ENCODE assay signal across 8 cellular contexts in genomic region chr1:201191723-201192477, GRCh38. TPM values are rescaled to one million over a fixed set of nuclear protein-coding genes. Genes with fewer than 3 reads are reported as not detected.
DNase-seq lines count a peak whose midpoint lies in the region; ATAC-seq and TF ChIP-seq lines count a peak whose summit lies in the region.

No MANE protein-coding gene starts in this region.

- DNase-seq in AG09319 (ENCODE audit: extremely low read depth, low read depth) (peak; percentile 27), MG63 (peak; percentile 86), breast epithelium (ENCODE audit: low spot score in 2 of 2) (no peak), skeletal muscle cell (ENCODE audit: low read depth) (peak; percentile 82), NCI-H2196 (lab: John Stamatoyannopoulos, UW; ENCODE audit: unreplicated experiment) (no peak), cerebellar cortex (ENCODE audit: low spot score) (no peak), GM13977 (ENCODE audit: low spot score) (no peak)

- peak overlapping the region; percentile 18 to 29 for H3K27ac ChIP-seq in breast epithelium

- H3K4me1 ChIP-seq in breast epithelium: no peaks in the 10 kb centered on the region

- no peak for ATAC-seq in HG03354 (IDR thresholded peaks at IDR 0.05; ENCODE audit: poor library complexity, severe bottlenecking, unreplicated experiment)

- H3K27me3 ChIP-seq in MG63: no peaks in the 10 kb centered on the region
- no peaks in the 10 kb centered on the region for H3K27me3 ChIP-seq in breast epithelium

- in situ Hi-C loops in GM13977 (cut with MboI; ENCODE audit: low pct_unique_long_range_greater_than_20kb, low sequenced_read_pairs, unreplicated experiment): no loop called here

- no peak for TF ChIP-seq CTCF in AG09319 (IDR thresholded peaks at IDR 0.05; ENCODE audit: low read depth, low read length)
- TF ChIP-seq CTCF in breast epithelium (IDR thresholded peaks at IDR 0.05): no peak
- TF ChIP-seq CTCF in GM13977 (IDR thresholded peaks at IDR 0.05; ENCODE audit: extremely low read depth, insufficient read depth, missing control alignments): no peak

- H3K4me3 ChIP-seq in MG63 (no peak overlapping the region), breast epithelium (no peak overlapping the region), skeletal muscle cell (ENCODE audit: low read depth, low read length) (no peak overlapping the region)

- intact Hi-C loops in breast epithelium (cut with DNase I; ENCODE audit: low total_unique reads): no loop called here

- H3K36me3 ChIP-seq in MG63 (no peaks in the 10 kb centered on the region), breast epithelium (no peaks in the 10 kb centered on the region)

- no peaks in the 10 kb centered on the region for H3K9me3 ChIP-seq in MG63
- H3K9me3 ChIP-seq in breast epithelium: no peaks in the 10 kb centered on the region

- TF ChIP-seq POLR2A in breast epithelium (IDR thresholded peaks at IDR 0.05): no peak

RNA-seq across cellular contexts. Expression of gene IGFN1, which starts 1.3 kb away (rescaled TPM):
- total RNA-seq in MG63 (2014; rRNA removed; shearing (Covaris generic); ENCODE audit: low replicate concordance): 0.16 TPM in 1 of 2 replicates, not detected in the other
- 1 to 10 TPM in 1 of 3 donors, under 1 TPM in 2; 0.33 to 1.3 (median 0.59) TPM for total RNA-seq in breast epithelium

RNA-seq across cellular contexts. Expression of gene TMEM9, which starts 37.6 kb away (rescaled TPM):
- 75.3 and 118 TPM in 2 replicates for total RNA-seq in MG63 (2014; rRNA removed; shearing (Covaris generic); ENCODE audit: low replicate concordance)
- 100 to 1,000 TPM in 1 of 3 donors, 10 to 100 TPM in 2; 48.3 to 104 (median 99.8) TPM for total RNA-seq in breast epithelium

Comparison
In these comparisons a context has a peak if more than half of its experiments do, and no peak if none do; other contexts are left out.
1. DNase-seq: peak in AG09319 (single experiment), MG63 (single experiment) and skeletal muscle cell (single experiment); none in breast epithelium (0 of 2), NCI-H2196 (single experiment), cerebellar cortex (single experiment) and GM13977 (single experiment).